Comparison of ENCODE assay signal across 26 cellular contexts in genomic region chr22:27185903-27186302, GRCh38.
"Had no signal": no experiment of that assay in that cellular context is flagged by ENCODE, and none has a peak within 500 bp of the region (broad histone marks: within the 10 kb centered on the region; RNA-seq: fewer than 3 reads in every experiment).

No MANE protein-coding gene starts in this region.

- H3K27me3 ChIP-seq: MG63 had no signal

- DNase-seq: activated CD4-positive, alpha-beta T cell treated with anti-CD3 and anti-CD28 coated beads for 48 hours; activated CD4-positive, alpha-beta T cell treated with anti-CD3 and anti-CD28 coated beads, Interleukin-2, amount 50 U/mL, for 4 hours; activated CD4-positive, CD25-positive, alpha-beta regulatory T cell treated with anti-CD3 and anti-CD28 coated beads, Interleukin-2, amount 50 U/mL, for 72 hours; activated CD8-positive, alpha-beta memory T cell treated with anti-CD3 and anti-CD28 coated beads, Interleukin-2, amount 50 U/mL, for 48 hours; activated CD8-positive, alpha-beta T cell treated with anti-CD3 and anti-CD28 coated beads, Interleukin-2, amount 10 ng/mL, durations not matched to agents 7 days and 5 days; activated effector memory CD4-positive, alpha-beta T cell treated with Interleukin-2 at 50 U/mL for 16 hours; activated naive CD4-positive, alpha-beta T cell; activated T-cell treated with anti-CD3 and anti-CD28 coated beads, Interleukin-2, amount 50 U/mL, for 1 hour; aorta; central memory CD4-positive, alpha-beta T cell; MG63; MV-4-11; NCI-H1092 treated with DMSO at 0.1 percent for 48 hours; NCI-H1436; NCI-H187 treated with DMSO at 0.1 percent for 48 hours; NCI-H345; NCI-H526; NCI-H82; NK-92 treated with Interleukin-12 subunit alpha and Interleukin-12 subunit beta, amount 100 ng/mL, for 24 hours; OCI-M1; RPMI8226; SW 1271 had no signal

- H3K4me3 ChIP-seq: MG63, SK-N-MC had no signal

- H3K36me3 ChIP-seq: MG63 had no signal

- H3K27ac ChIP-seq: SK-N-MC had no signal

- H3K9me3 ChIP-seq: MG63 had no signal

- ATAC-seq: activated CD8-positive, alpha-beta T cell treated with anti-CD3 and anti-CD28 coated beads, Interleukin-2, amount 10 ng/mL, durations not matched to agents 7 days and 5 days; Panc1; Right ventricle myocardium inferior; WTC11 had no signal
